Comparison of ENCODE assay signal across 19 cellular contexts in the genomic region with DNA sequence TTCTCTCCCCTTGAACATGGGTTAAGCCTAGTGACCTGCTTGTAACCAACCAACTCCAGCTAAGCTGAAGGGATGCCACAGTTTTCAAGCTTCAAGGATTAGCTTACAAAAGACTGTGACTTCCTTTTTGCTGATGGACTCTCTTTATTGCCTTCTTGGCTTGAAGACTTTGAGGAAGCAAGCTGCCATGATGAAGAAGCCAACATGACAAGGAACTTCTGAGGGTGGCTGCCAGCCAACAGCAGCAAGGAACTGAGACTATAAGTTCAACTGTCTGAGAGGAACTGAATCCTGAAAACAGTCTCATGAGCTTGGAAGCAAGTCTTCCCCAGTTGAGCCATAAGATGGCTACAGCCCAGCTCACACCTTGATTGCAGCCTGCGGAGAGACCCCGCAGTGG.
A peak's percentile ranks its signal among the peaks of the same experiment; 100 is the strongest.
DNase-seq lines count a peak whose midpoint lies in the region; ATAC-seq and TF ChIP-seq lines count a peak whose summit lies in the region.
"Had no signal": no experiment of that assay in that cellular context is flagged by ENCODE, and none has a peak within 500 bp of the region (broad histone marks: within the 10 kb centered on the region; RNA-seq: fewer than 3 reads in every experiment).

No MANE protein-coding gene starts in this region.

- peaks cover 0 to 3% (median 0%) of the 10 kb centered on the region in 7 donors for H3K27me3 ChIP-seq in heart right ventricle
- H3K27me3 ChIP-seq: tibial nerve had no signal

- no peak overlapping the region for H3K4me3 ChIP-seq in HEK293 (ENCODE audit: low read depth, low read length)
- no peak overlapping the region for H3K4me3 ChIP-seq in heart right ventricle
- H3K4me3 ChIP-seq: tibial nerve had no signal

- no peaks in the 10 kb centered on the region for H3K36me3 ChIP-seq in HEK293 (ENCODE audit: control insufficient read depth in 2 of 2, insufficient read depth in 1 of 2, low read length in 2 of 2)
- no peaks in the 10 kb centered on the region for H3K36me3 ChIP-seq in heart right ventricle
- H3K36me3 ChIP-seq: tibial nerve, WERI-Rb-1 had no signal

- H3K9me3 Mint-ChIP-seq in activated T-cell treated with anti-CD3 and anti-CD28 coated beads, Interleukin-2, amount 50 U/mL, for 24 hours: peaks cover 6% of the 10 kb centered on the region

- H3K9me3 ChIP-seq in HEK293 (ENCODE audit: control insufficient read depth, insufficient read depth, low read depth, low read length) (no peaks in the 10 kb centered on the region), heart right ventricle (no peaks in the 10 kb centered on the region)
- H3K9me3 ChIP-seq: tibial nerve had no signal

- H3K4me1 ChIP-seq in HEK293 (ENCODE audit: control insufficient read depth, insufficient read depth, low read length): peaks cover 32% of the 10 kb centered on the region
- peaks cover 0 to 15% (median 0%) of the 10 kb centered on the region in 9 donors for H3K4me1 ChIP-seq in heart right ventricle

- H3K27ac Mint-ChIP-seq in activated T-cell treated with anti-CD3 and anti-CD28 coated beads, Interleukin-2, amount 50 U/mL, for 24 hours: no peak overlapping the region
- H3K27ac Mint-ChIP-seq: activated CD8-positive, alpha-beta T cell treated with anti-CD3 and anti-CD28 coated beads, Interleukin-2, amount 10 ng/mL, durations not matched to agents 7 days and 5 days; activated T-helper 2 cell treated with anti-CD3 and anti-CD28 coated beads, Interferon-gamma antibody, Interleukin-2, Interleukin-4, amounts not matched to agents 10 μg/mL and 5 μg/mL and 100 μg/mL, durations not matched to agents 14 hours and 24 hours and 36 hours; natural killer cell treated with Interleukin-12 subunit alpha and Interleukin-12 subunit beta and Interleukin-15 and Interleukin-18, amount 100 ng/mL, for 72 hours had no signal

- TF ChIP-seq CTCF in HEK293 (tag by site-specific recombination; IDR thresholded peaks at IDR 0.05) (no peak), heart right ventricle (IDR thresholded peaks at IDR 0.05) (no peak)

- intact Hi-C loops in heart right ventricle (cut with DNase I): no loop called here

- ATAC-seq in heart right ventricle: peak in 6 of 8 donors; percentile 37 to 51 (median 43)
- ATAC-seq: activated CD8-positive, alpha-beta T cell treated with anti-CD3 and anti-CD28 coated beads, Interleukin-2, amount 10 ng/mL, durations not matched to agents 7 days and 5 days; natural killer cell treated with Interleukin-12 subunit alpha and Interleukin-12 subunit beta and Interleukin-15 and Interleukin-18, amount 100 ng/mL, for 72 hours; PC-3 had no signal

- CTCF ChIA-PET in HEK293 (lab: Yijun Ruan, JAX): interaction anchor here (0.6 to 0.8 kb wide), 3 partner anchors 13 to 1829 kb away, joined by 3 to 4 read pairs (median 3); no protein-coding TSS in a partner anchor

- no peaks in the 10 kb centered on the region for H3K36me3 Mint-ChIP-seq in activated T-cell treated with anti-CD3 and anti-CD28 coated beads, Interleukin-2, amount 50 U/mL, for 24 hours (ENCODE audit: low read depth)
- H3K36me3 Mint-ChIP-seq: natural killer cell treated with Interleukin-12 subunit alpha and Interleukin-12 subunit beta and Interleukin-15 and Interleukin-18, amount 100 ng/mL, for 72 hours had no signal

- H3K4me3 Mint-ChIP-seq in activated T-cell treated with anti-CD3 and anti-CD28 coated beads, Interleukin-2, amount 50 U/mL, for 24 hours: no peak overlapping the region
- H3K4me3 Mint-ChIP-seq: activated CD8-positive, alpha-beta T cell treated with anti-CD3 and anti-CD28 coated beads, Interleukin-2, amount 10 ng/mL, durations not matched to agents 7 days and 5 days; natural killer cell treated with Interleukin-12 subunit alpha and Interleukin-12 subunit beta and Interleukin-15 and Interleukin-18, amount 100 ng/mL, for 72 hours had no signal

- H3K27ac ChIP-seq in HEK293 (ENCODE audit: extremely low read depth, low read depth, low read length): no peak overlapping the region
- peak overlapping the region in 1 of 10 donors; percentile 69 for H3K27ac ChIP-seq in heart right ventricle
- H3K27ac ChIP-seq: tibial nerve, WERI-Rb-1 had no signal

- DNase-seq in SIG-M5 (lab: John Stamatoyannopoulos, UW) (peak; percentile 53), heart right ventricle (peak; percentile 23 to 36), pons (ENCODE audit: low spot score) (peak; percentile 89), SHP77 treated with DMSO at 0.1 percent for 48 hours (lab: John Stamatoyannopoulos, UW) (no peak), epidermal melanocyte (ENCODE audit: insufficient read length, low spot score) (no peak), NCI-H2081 (lab: John Stamatoyannopoulos, UW) (no peak)
- no peak for DNase-seq in activated T-cell treated with anti-CD3 and anti-CD28 coated beads, Interleukin-2, amount 50 U/mL, for 24 hours
- DNase-seq: activated CD8-positive, alpha-beta T cell treated with anti-CD3 and anti-CD28 coated beads, Interleukin-2, amount 10 ng/mL, durations not matched to agents 7 days and 5 days; NCI-H1092 treated with DMSO at 0.1 percent for 48 hours; NCI-H345; PC-3; retina; stimulated activated CD4-positive, alpha-beta T cell treated with anti-CD3 and anti-CD28 coated beads, Interleukin-2, amount 100 ng/mL, for 48 hours; stimulated activated CD8-positive, alpha-beta memory T cell treated with anti-CD3 and anti-CD28 coated beads, Interleukin-4, amount 100 ng/mL, for 48 hours; WERI-Rb-1 had no signal

- no peaks in the 10 kb centered on the region for H3K4me1 Mint-ChIP-seq in activated T-cell treated with anti-CD3 and anti-CD28 coated beads, Interleukin-2, amount 50 U/mL, for 24 hours (ENCODE audit: low read depth)

- 73 to 88% methylated on average over 2 of the region's 2 CpGs for WGBS in heart right ventricle, 2 donors

- POLR2A ChIA-PET in HEK293 (lab: Yijun Ruan, JAX): interaction anchor here (1.1 kb wide), 1 partner anchor 234 kb away, joined by 3 read pairs; no protein-coding TSS in a partner anchor

- H3K27me3 Mint-ChIP-seq in activated T-cell treated with anti-CD3 and anti-CD28 coated beads, Interleukin-2, amount 50 U/mL, for 24 hours: no peaks in the 10 kb centered on the region
- H3K27me3 Mint-ChIP-seq: natural killer cell treated with Interleukin-12 subunit alpha and Interleukin-12 subunit beta and Interleukin-15 and Interleukin-18, amount 100 ng/mL, for 72 hours had no signal

TF ChIP-seq in HEK293, 187 proteins besides CTCF, POLR2A, EP300 and RAD21:
- TF ChIP-seq ZNF560 (tag by site-specific recombination; IDR thresholded peaks at IDR 0.05; ENCODE audit: borderline replicate concordance) (no peak), ZNF391 (tag by site-specific recombination; IDR thresholded peaks at IDR 0.05; ENCODE audit: borderline replicate concordance, low read depth) (no peak), OSR2 (tag by site-specific recombination; IDR thresholded peaks at IDR 0.05) (peak; percentile 57), ZNF324 (tag by site-specific recombination; IDR thresholded peaks at IDR 0.05) (no peak), ZXDB (tag by site-specific recombination; IDR thresholded peaks at IDR 0.05) (no peak), ZFP37 (tag by site-specific recombination; IDR thresholded peaks at IDR 0.05) (no peak)
- TF ChIP-seq, protein P1, sequence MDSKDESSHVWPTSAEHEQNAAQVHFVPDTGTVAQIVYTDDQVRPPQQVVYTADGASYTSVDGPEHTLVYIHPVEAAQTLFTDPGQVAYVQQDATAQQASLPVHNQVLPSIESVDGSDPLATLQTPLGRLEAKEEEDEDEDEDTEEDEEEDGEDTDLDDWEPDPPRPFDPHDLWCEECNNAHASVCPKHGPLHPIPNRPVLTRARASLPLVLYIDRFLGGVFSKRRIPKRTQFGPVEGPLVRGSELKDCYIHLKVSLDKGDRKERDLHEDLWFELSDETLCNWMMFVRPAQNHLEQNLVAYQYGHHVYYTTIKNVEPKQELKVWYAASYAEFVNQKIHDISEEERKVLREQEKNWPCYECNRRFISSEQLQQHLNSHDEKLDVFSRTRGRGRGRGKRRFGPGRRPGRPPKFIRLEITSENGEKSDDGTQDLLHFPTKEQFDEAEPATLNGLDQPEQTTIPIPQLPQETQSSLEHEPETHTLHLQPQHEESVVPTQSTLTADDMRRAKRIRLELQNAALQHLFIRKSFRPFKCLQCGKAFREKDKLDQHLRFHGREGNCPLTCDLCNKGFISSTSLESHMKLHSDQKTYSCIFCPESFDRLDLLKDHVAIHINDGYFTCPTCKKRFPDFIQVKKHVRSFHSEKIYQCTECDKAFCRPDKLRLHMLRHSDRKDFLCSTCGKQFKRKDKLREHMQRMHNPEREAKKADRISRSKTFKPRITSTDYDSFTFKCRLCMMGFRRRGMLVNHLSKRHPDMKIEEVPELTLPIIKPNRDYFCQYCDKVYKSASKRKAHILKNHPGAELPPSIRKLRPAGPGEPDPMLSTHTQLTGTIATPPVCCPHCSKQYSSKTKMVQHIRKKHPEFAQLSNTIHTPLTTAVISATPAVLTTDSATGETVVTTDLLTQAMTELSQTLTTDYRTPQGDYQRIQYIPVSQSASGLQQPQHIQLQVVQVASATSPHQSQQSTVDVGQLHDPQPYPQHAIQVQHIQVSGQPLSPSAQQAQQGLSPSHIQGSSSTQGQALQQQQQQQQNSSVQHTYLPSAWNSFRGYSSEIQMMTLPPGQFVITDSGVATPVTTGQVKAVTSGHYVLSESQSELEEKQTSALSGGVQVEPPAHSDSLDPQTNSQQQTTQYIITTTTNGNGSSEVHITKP (tag by site-specific recombination; IDR thresholded peaks at IDR 0.05): peak; percentile 39
TF ChIP-seq in HEK293: peak in this region for 2.

Comparison
In these comparisons a context has a peak if more than half of its experiments do, and no peak if none do; other contexts are left out.
1. DNase-seq: peak in SIG-M5 (single experiment), heart right ventricle (2 of 2) and pons (single experiment); none in SHP77 treated with DMSO at 0.1 percent for 48 hours (single experiment), activated T-cell treated with anti-CD3 and anti-CD28 coated beads, Interleukin-2, amount 50 U/mL, for 24 hours (single experiment), epidermal melanocyte (single experiment) and NCI-H2081 (0 of 2).